Comparison of ENCODE assay signal across 8 cellular contexts in the genomic region with DNA sequence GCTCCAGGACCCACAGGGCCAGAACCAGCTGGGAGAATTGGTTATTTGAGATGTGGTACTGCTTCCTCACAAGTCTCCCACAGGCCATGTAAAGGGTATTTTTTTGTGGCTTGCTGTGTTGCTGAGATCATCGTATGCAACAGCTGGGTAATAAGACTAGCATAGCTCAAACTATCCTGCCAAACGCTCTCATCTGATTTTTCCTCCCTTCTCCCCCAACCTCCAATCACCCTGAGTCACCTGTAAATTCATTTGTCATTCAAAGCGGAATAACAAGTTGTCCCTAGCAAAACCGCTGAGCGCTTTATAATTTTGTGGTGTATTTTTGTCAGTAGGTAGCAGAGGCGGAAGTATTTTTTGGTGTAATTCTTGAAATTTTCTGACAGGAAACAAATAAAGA.
"Had no signal": no experiment of that assay in that cellular context is flagged by ENCODE, and none has a peak within 500 bp of the region (broad histone marks: within the 10 kb centered on the region; RNA-seq: fewer than 3 reads in every experiment).

No MANE protein-coding gene starts in this region.

- H3K36me3 Mint-ChIP-seq: IgD-negative memory B cell had no signal

- H3K4me3 ChIP-seq: GM23338, HAP-1 had no signal

- H3K27ac Mint-ChIP-seq: IgD-negative memory B cell had no signal

- H3K27ac ChIP-seq: HL-60 had no signal

- H3K4me2 ChIP-seq: GM23338 had no signal

- H3K9me3 Mint-ChIP-seq: GM23338 had no signal

- H3K4me3 Mint-ChIP-seq: GM23338, IgD-negative memory B cell had no signal

- H3K36me3 ChIP-seq: HAP-1 had no signal

- DNase-seq: H7, KBM-7 had no signal

- H3K9me3 ChIP-seq: HAP-1 had no signal

- ATAC-seq: GM23338, HCT116, HepG2 had no signal

- H3K4me1 ChIP-seq: HAP-1 had no signal
